Comparison of ENCODE assay signal across 8 cellular contexts in the genomic region with DNA sequence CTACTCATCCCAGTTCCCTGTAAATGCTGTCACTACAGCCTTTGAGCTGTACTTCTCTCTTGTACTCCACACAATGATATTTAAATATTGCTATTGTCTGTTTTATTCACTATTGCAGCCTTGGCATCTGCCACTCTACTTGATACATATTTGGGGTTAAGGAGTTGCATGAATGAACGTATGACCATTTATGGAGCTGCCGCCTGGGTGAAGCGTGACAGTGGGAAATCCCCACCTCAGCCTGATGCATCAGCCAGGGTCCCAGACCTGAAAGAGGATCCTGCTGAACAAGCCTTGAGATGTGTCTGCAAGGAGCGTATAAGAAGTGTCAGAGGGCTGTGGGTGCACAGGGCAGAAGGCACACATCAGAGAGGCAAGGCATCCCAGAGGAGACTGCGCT. TPM values are rescaled to one million over a fixed set of nuclear protein-coding genes. Genes with fewer than 3 reads are reported as not detected.
DNase-seq lines count a peak whose midpoint lies in the region; ATAC-seq and TF ChIP-seq lines count a peak whose summit lies in the region.

No MANE protein-coding gene starts in this region.

- no peaks in the 10 kb centered on the region for H3K36me3 Mint-ChIP-seq in activated T-helper 2 cell treated with anti-CD3 and anti-CD28 coated beads, Interferon-gamma antibody, Interleukin-2, Interleukin-4, amounts not matched to agents 10 μg/mL and 5 μg/mL and 100 μg/mL, durations not matched to agents 14 hours and 24 hours and 36 hours (ENCODE audit: low read depth)
- no peaks in the 10 kb centered on the region for H3K36me3 Mint-ChIP-seq in immature natural killer cell
- H3K36me3 Mint-ChIP-seq in mesothelial cell of epicardium, result no peaks in the 10 kb centered on the region

- intact Hi-C loops in activated T-helper 2 cell treated with anti-CD3 and anti-CD28 coated beads, Interferon-gamma antibody, Interleukin-2, Interleukin-4, amounts not matched to agents 10 μg/mL and 5 μg/mL and 100 μg/mL, durations not matched to agents 14 hours and 24 hours and 36 hours (cut with micrococcal nuclease), result no loop called here

- H3K27ac Mint-ChIP-seq in activated T-helper 2 cell treated with anti-CD3 and anti-CD28 coated beads, Interferon-gamma antibody, Interleukin-2, Interleukin-4, amounts not matched to agents 10 μg/mL and 5 μg/mL and 100 μg/mL, durations not matched to agents 14 hours and 24 hours and 36 hours, result peak overlapping the region; percentile 9
- H3K27ac Mint-ChIP-seq in immature natural killer cell (no peak overlapping the region), mesothelial cell of epicardium (no peak overlapping the region)

- TF ChIP-seq CTCF in mesothelial cell of epicardium (IDR thresholded peaks at IDR 0.05; ENCODE audit: unreplicated experiment), result no peak

- peak; percentile 80 for ATAC-seq in GM19438 (IDR thresholded peaks at IDR 0.05; ENCODE audit: low read depth, unreplicated experiment)
- ATAC-seq in HG03378 (IDR thresholded peaks at IDR 0.05; ENCODE audit: unreplicated experiment), result peak; percentile 97

- no peaks in the 10 kb centered on the region for H3K9me3 Mint-ChIP-seq in activated T-helper 2 cell treated with anti-CD3 and anti-CD28 coated beads, Interferon-gamma antibody, Interleukin-2, Interleukin-4, amounts not matched to agents 10 μg/mL and 5 μg/mL and 100 μg/mL, durations not matched to agents 14 hours and 24 hours and 36 hours
- H3K9me3 Mint-ChIP-seq in immature natural killer cell (no peaks in the 10 kb centered on the region), mesothelial cell of epicardium (no peaks in the 10 kb centered on the region)

- DNase-seq in activated T-helper 2 cell treated with anti-CD3 and anti-CD28 coated beads, Interferon-gamma antibody, Interleukin-2, Interleukin-4, amounts not matched to agents 10 μg/mL and 5 μg/mL and 100 μg/mL, durations not matched to agents 14 hours and 24 hours and 36 hours (ENCODE audit: low spot score), result peak; percentile 22
- peak; percentile 12 to 18 for DNase-seq in stimulated activated CD8-positive, alpha-beta memory T cell treated with anti-CD3 and anti-CD28 coated beads, Interleukin-4, amount 100 ng/mL, for 4 hours (ENCODE audit: low read depth in 2 of 2, low spot score in 1 of 2)
- no peak for DNase-seq in SK-N-DZ (ENCODE audit: low spot score)
- no peak for DNase-seq in immature natural killer cell
- no peak for DNase-seq in SW 1271 (lab: John Stamatoyannopoulos, UW)
- no peak for DNase-seq in mesothelial cell of epicardium (ENCODE audit: low spot score in 2 of 2, unreplicated experiment in 2 of 2)

- peak overlapping the region; percentile 30 for H3K4me3 Mint-ChIP-seq in activated T-helper 2 cell treated with anti-CD3 and anti-CD28 coated beads, Interferon-gamma antibody, Interleukin-2, Interleukin-4, amounts not matched to agents 10 μg/mL and 5 μg/mL and 100 μg/mL, durations not matched to agents 14 hours and 24 hours and 36 hours (ENCODE audit: low read depth)
- H3K4me3 Mint-ChIP-seq in immature natural killer cell (no peak overlapping the region), mesothelial cell of epicardium (no peak overlapping the region)

- H3K4me1 Mint-ChIP-seq in activated T-helper 2 cell treated with anti-CD3 and anti-CD28 coated beads, Interferon-gamma antibody, Interleukin-2, Interleukin-4, amounts not matched to agents 10 μg/mL and 5 μg/mL and 100 μg/mL, durations not matched to agents 14 hours and 24 hours and 36 hours (ENCODE audit: low read depth), result peaks cover 18% of the 10 kb centered on the region
- peaks cover 2 to 9% of the 10 kb centered on the region in 2 donors for H3K4me1 Mint-ChIP-seq in immature natural killer cell
- H3K4me1 Mint-ChIP-seq in mesothelial cell of epicardium, result peaks cover 5% of the 10 kb centered on the region

- peaks cover 19% of the 10 kb centered on the region for H3K27me3 Mint-ChIP-seq in activated T-helper 2 cell treated with anti-CD3 and anti-CD28 coated beads, Interferon-gamma antibody, Interleukin-2, Interleukin-4, amounts not matched to agents 10 μg/mL and 5 μg/mL and 100 μg/mL, durations not matched to agents 14 hours and 24 hours and 36 hours (ENCODE audit: low read depth)
- peaks cover 7 to 13% (median 10%) of the 10 kb centered on the region in 3 donors for H3K27me3 Mint-ChIP-seq in immature natural killer cell (ENCODE audit: low read depth in 3 of 3)
- peaks cover 13% of the 10 kb centered on the region for H3K27me3 Mint-ChIP-seq in mesothelial cell of epicardium (ENCODE audit: low read depth)

RNA-seq across cellular contexts. Expression of a gene that starts 39.1 kb away (rescaled TPM):
- total RNA-seq in activated T-helper 2 cell treated with anti-CD3 and anti-CD28 coated beads, Interferon-gamma antibody, Interleukin-2, Interleukin-4, amounts not matched to agents 10 μg/mL and 5 μg/mL and 100 μg/mL, durations not matched to agents 14 hours and 24 hours and 36 hours, result 59.8 and 62.9 TPM in 2 replicates
- polyA plus RNA-seq in SK-N-DZ (2014; cell fraction: cytosol; rRNA removed), result 29.0 and 32.8 TPM in 2 replicates
- 25.1 and 30.4 TPM in 2 replicates for polyA plus RNA-seq in SK-N-DZ (2014; cell fraction: nucleus; rRNA removed)
- 10 to 100 TPM; 16.0 to 24.6 (median 16.6) TPM for polyA plus RNA-seq in immature natural killer cell
- total RNA-seq in mesothelial cell of epicardium, result 21.9 to 22.4 TPM (median 22.0 TPM) in 3 replicates

RNA-seq across cellular contexts. Expression of a gene that starts 43.1 kb away (rescaled TPM):
- total RNA-seq in activated T-helper 2 cell treated with anti-CD3 and anti-CD28 coated beads, Interferon-gamma antibody, Interleukin-2, Interleukin-4, amounts not matched to agents 10 μg/mL and 5 μg/mL and 100 μg/mL, durations not matched to agents 14 hours and 24 hours and 36 hours, result 160 and 180 TPM in 2 replicates
- 78.9 and 89.0 TPM in 2 replicates for polyA plus RNA-seq in SK-N-DZ (2014; cell fraction: cytosol; rRNA removed)
- 61.3 and 86.7 TPM in 2 replicates for polyA plus RNA-seq in SK-N-DZ (2014; cell fraction: nucleus; rRNA removed)
- polyA plus RNA-seq in immature natural killer cell, result 10 to 100 TPM; 37.5 to 70.9 (median 49.7) TPM
- total RNA-seq in mesothelial cell of epicardium, result 70.4 to 74.2 TPM (median 72.6 TPM) in 3 replicates

Comparison
In these comparisons a context has a peak if more than half of its experiments do, and no peak if none do; other contexts are left out.
1. DNase-seq: peak in activated T-helper 2 cell treated with anti-CD3 and anti-CD28 coated beads, Interferon-gamma antibody, Interleukin-2, Interleukin-4, amounts not matched to agents 10 μg/mL and 5 μg/mL and 100 μg/mL, durations not matched to agents 14 hours and 24 hours and 36 hours (single experiment) and stimulated activated CD8-positive, alpha-beta memory T cell treated with anti-CD3 and anti-CD28 coated beads, Interleukin-4, amount 100 ng/mL, for 4 hours (2 of 2); none in SK-N-DZ (single experiment), immature natural killer cell (0 of 3), SW 1271 (0 of 2) and mesothelial cell of epicardium (0 of 2).